20 cellular contexts compared by ENCODE assay signal in the genomic region with DNA sequence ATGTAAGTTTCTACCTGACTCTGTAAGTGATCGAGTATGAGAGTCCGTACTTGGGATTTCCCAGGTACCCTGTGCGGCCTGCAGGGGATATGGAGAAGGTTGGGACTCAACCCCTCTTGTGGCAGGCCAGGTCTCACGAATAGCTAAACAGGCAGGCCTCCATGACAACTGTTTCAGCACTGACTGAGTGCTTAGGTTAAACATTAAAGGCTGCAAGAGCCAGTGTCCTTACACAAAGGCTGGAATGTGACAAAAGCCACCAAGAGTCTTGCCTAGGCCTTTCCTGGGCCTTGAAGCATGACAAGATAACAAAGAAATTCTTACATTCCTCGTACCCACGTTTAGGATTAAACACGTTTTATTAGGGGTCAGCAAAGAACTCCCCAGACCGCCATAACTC. TPM values are rescaled to one million over a fixed set of nuclear protein-coding genes. Genes with fewer than 3 reads are reported as not detected.
A peak's percentile ranks its signal among the peaks of the same experiment; 100 is the strongest.
DNase-seq lines count a peak whose midpoint lies in the region; ATAC-seq, FAIRE-seq and TF ChIP-seq lines count a peak whose summit lies in the region.
"Had no signal": no experiment of that assay in that cellular context is flagged by ENCODE, and none has a peak within 500 bp of the region (broad histone marks: within the 10 kb centered on the region; RNA-seq: fewer than 3 reads in every experiment).

No MANE protein-coding gene starts in this region.

- no peak for ATAC-seq in activated CD8-positive, alpha-beta T cell treated with anti-CD3 and anti-CD28 coated beads for 36 hours
- no peak for ATAC-seq in activated CD8-positive, alpha-beta T cell treated with anti-CD3 and anti-CD28 coated beads, Interleukin-2, amount 10 ng/mL, durations not matched to agents 7 days and 5 days
- no peak for ATAC-seq in T-cell (replicated peaks in 1 of 4)
- peak; percentile 95 for ATAC-seq in HepG2
- ATAC-seq in activated CD8-positive, alpha-beta memory T cell treated with anti-CD3 and anti-CD28 coated beads, Interleukin-2, amount 10 ng/mL, durations not matched to agents 7 days and 5 days = no peak
- ATAC-seq: activated T-cell treated with anti-CD3 and anti-CD28 coated beads, Interleukin-2, amount 50 U/mL, for 4 hours; sciatic nerve had no signal

- H3K4me1 ChIP-seq in HepG2 (ENCODE audit: insufficient read depth, low read length) = peaks cover 60% of the 10 kb centered on the region
- H3K4me1 ChIP-seq in osteoblast (ENCODE audit: insufficient read depth, low read length) = peaks cover 3% of the 10 kb centered on the region
- H3K4me1 ChIP-seq: uterus had no signal

- no peaks in the 10 kb centered on the region for H3K9me3 Mint-ChIP-seq in activated CD8-positive, alpha-beta T cell treated with anti-CD3 and anti-CD28 coated beads for 36 hours
- no peaks in the 10 kb centered on the region for H3K9me3 Mint-ChIP-seq in activated CD8-positive, alpha-beta T cell treated with anti-CD3 and anti-CD28 coated beads, Interleukin-2, amount 10 ng/mL, durations not matched to agents 7 days and 5 days (ENCODE audit: insufficient read depth)
- no peaks in the 10 kb centered on the region for H3K9me3 Mint-ChIP-seq in T-cell
- H3K9me3 Mint-ChIP-seq in type B pancreatic cell = no peaks in the 10 kb centered on the region
- H3K9me3 Mint-ChIP-seq in activated CD8-positive, alpha-beta memory T cell treated with anti-CD3 and anti-CD28 coated beads, Interleukin-2, amount 10 ng/mL, durations not matched to agents 7 days and 5 days (ENCODE audit: low read depth) = no peaks in the 10 kb centered on the region
- H3K9me3 Mint-ChIP-seq: activated T-cell treated with anti-CD3 and anti-CD28 coated beads, Interleukin-2, amount 50 U/mL, for 4 hours had no signal

- peak overlapping the region; percentile 68 for H3K27ac ChIP-seq in HepG2 (ENCODE audit: extremely low read length, insufficient read depth, low read length)
- H3K27ac ChIP-seq in osteoblast (ENCODE audit: low read depth, low read length) = no peak overlapping the region
- H3K27ac ChIP-seq: uterus had no signal

- CTCF ChIA-PET in activated CD8-positive, alpha-beta T cell treated with anti-CD3 and anti-CD28 coated beads for 36 hours (lab: Charles Lee) = interaction anchor here (0.9 to 5.7 kb wide), 4 partner anchors 10 to 578 kb away, joined by 3 to 104 read pairs (median 16); no protein-coding TSS in a partner anchor
- CTCF ChIA-PET in activated CD8-positive, alpha-beta T cell treated with anti-CD3 and anti-CD28 coated beads, Interleukin-2, amount 10 ng/mL, durations not matched to agents 7 days and 5 days (lab: Charles Lee) = interaction anchor here (1.2 to 1.7 kb wide), 5 partner anchors 10 to 214 kb away, joined by 3 to 6 read pairs (median 3); no protein-coding TSS in a partner anchor
- CTCF ChIA-PET in T-cell (lab: Charles Lee) (interaction anchor here (0.6 to 1.2 kb wide), 3 partner anchors 9 to 217 kb away, joined by 3 to 4 read pairs (median 3); no protein-coding TSS in a partner anchor), HepG2 (lab: Yijun Ruan, JAX; ENCODE audit: low intra/inter-chr PET ratio, low total read pairs) (interaction anchor here (1.0 to 1.2 kb wide), 2 partner anchors 213 to 214 kb away, joined by 3 to 6 read pairs; no protein-coding TSS in a partner anchor)
- CTCF ChIA-PET in activated CD8-positive, alpha-beta memory T cell treated with anti-CD3 and anti-CD28 coated beads, Interleukin-2, amount 10 ng/mL, durations not matched to agents 7 days and 5 days (lab: Charles Lee) = interaction anchor here (0.8 kb wide), 1 partner anchor 181 kb away, joined by 3 read pairs; no protein-coding TSS in a partner anchor

- H4K20me1 ChIP-seq in HepG2 (ENCODE audit: insufficient read depth, low read length) (no peaks in the 10 kb centered on the region), osteoblast (ENCODE audit: insufficient read depth, low read length) (no peaks in the 10 kb centered on the region)

- in situ Hi-C loops in HepG2 (cut with HindIII; ENCODE audit: extremely low pct_ligation_motif_present, low pct_unique_long_range_greater_than_20kb) = loop anchor here (5.0 kb wide), 1 partner anchor 164 kb away; the partner anchor contains the start of gene SERINC5

- TF ChIP-seq RAD21 in HepG2 (CRISPR knock-in tag; IDR thresholded peaks at IDR 0.05) = peak; percentile 67

- peak overlapping the region; percentile 27 for H3K27ac Mint-ChIP-seq in activated CD8-positive, alpha-beta T cell treated with anti-CD3 and anti-CD28 coated beads for 36 hours
- no peak overlapping the region for H3K27ac Mint-ChIP-seq in activated CD8-positive, alpha-beta T cell treated with anti-CD3 and anti-CD28 coated beads, Interleukin-2, amount 10 ng/mL, durations not matched to agents 7 days and 5 days
- H3K27ac Mint-ChIP-seq in T-cell (peak overlapping the region; percentile 87 to 94), type B pancreatic cell (peak overlapping the region; percentile 74)
- no peak overlapping the region for H3K27ac Mint-ChIP-seq in activated CD8-positive, alpha-beta memory T cell treated with anti-CD3 and anti-CD28 coated beads, Interleukin-2, amount 10 ng/mL, durations not matched to agents 7 days and 5 days

- H3K4me2 ChIP-seq in HepG2 (ENCODE audit: low read depth, low read length) (peak overlapping the region; percentile 65), osteoblast (ENCODE audit: insufficient read depth, low read length) (no peak overlapping the region)

- no peak for DNase-seq in activated CD8-positive, alpha-beta T cell treated with anti-CD3 and anti-CD28 coated beads for 36 hours
- DNase-seq in activated CD8-positive, alpha-beta T cell treated with anti-CD3 and anti-CD28 coated beads, Interleukin-2, amount 10 ng/mL, durations not matched to agents 7 days and 5 days = no peak
- DNase-seq in T-cell (no peak), HepG2 (ENCODE audit: low spot score) (peak; percentile 91), type B pancreatic cell (ENCODE audit: extremely low spot score, unreplicated experiment) (no peak), NCI-H69 (lab: John Stamatoyannopoulos, UW) (no peak), osteoblast (ENCODE audit: insufficient read length, low spot score, missing footprints) (no peak)
- no peak for DNase-seq in activated CD8-positive, alpha-beta memory T cell treated with anti-CD3 and anti-CD28 coated beads, Interleukin-2, amount 10 ng/mL, durations not matched to agents 7 days and 5 days
- DNase-seq: activated CD4-positive, alpha-beta T cell treated with anti-CD3 and anti-CD28 coated beads for 1 hour; activated T-cell treated with anti-CD3 and anti-CD28 coated beads, Interleukin-2, amount 50 U/mL, for 4 hours; DMS79; HCEC 1CT; Karpas-422; NCI-H2029; NCI-H82; stimulated activated CD4-positive, alpha-beta T cell treated with anti-CD3 and anti-CD28 coated beads, Interleukin-4, amount 100 ng/mL, for 24 hours; uterus had no signal

- POLR2A ChIA-PET in activated CD8-positive, alpha-beta T cell treated with anti-CD3 and anti-CD28 coated beads for 36 hours (lab: Charles Lee) = interaction anchor here (1.0 to 1.3 kb wide), 3 partner anchors 123 to 163 kb away, joined by 3 to 4 read pairs (median 3); no protein-coding TSS in a partner anchor
- POLR2A ChIA-PET in activated CD8-positive, alpha-beta T cell treated with anti-CD3 and anti-CD28 coated beads, Interleukin-2, amount 10 ng/mL, durations not matched to agents 7 days and 5 days (lab: Charles Lee) = no interaction called here
- POLR2A ChIA-PET in T-cell (lab: Charles Lee) (interaction anchor here in 1 of 2 donors (0.5 kb wide), 1 partner anchor 163 kb away, joined by 6 read pairs; no protein-coding TSS in a partner anchor), HepG2 (lab: Yijun Ruan, JAX) (interaction anchor here (0.6 to 2.1 kb wide), 18 partner anchors 10 to 214 kb away, joined by 3 to 13 read pairs (median 4); partner anchors contain the start of gene SERINC5)

- 5% methylated on average over 6 of the region's 8 CpGs for WGBS in HepG2 (ENCODE audit: low lambda C conversion rate)

- peak overlapping the region; percentile 54 for H3K9ac ChIP-seq in HepG2 (ENCODE audit: insufficient read depth, low read depth, low read length)

- H3K4me3 Mint-ChIP-seq in activated CD8-positive, alpha-beta T cell treated with anti-CD3 and anti-CD28 coated beads for 36 hours = no peak overlapping the region
- no peak overlapping the region for H3K4me3 Mint-ChIP-seq in activated CD8-positive, alpha-beta T cell treated with anti-CD3 and anti-CD28 coated beads, Interleukin-2, amount 10 ng/mL, durations not matched to agents 7 days and 5 days
- H3K4me3 Mint-ChIP-seq in T-cell (no peak overlapping the region), type B pancreatic cell (no peak overlapping the region)
- no peak overlapping the region for H3K4me3 Mint-ChIP-seq in activated CD8-positive, alpha-beta memory T cell treated with anti-CD3 and anti-CD28 coated beads, Interleukin-2, amount 10 ng/mL, durations not matched to agents 7 days and 5 days
- H3K4me3 Mint-ChIP-seq: activated T-cell treated with anti-CD3 and anti-CD28 coated beads, Interleukin-2, amount 50 U/mL, for 4 hours had no signal

- peak in 1 of 2 experiments; percentile 17; a peak in 1 of 4 replicates for TF ChIP-seq EP300 in HepG2 (IDR thresholded peaks at IDR 0.05; ENCODE audit: low read depth in 2 of 2, low read length in 2 of 2)
- TF ChIP-seq EP300 in HepG2 (CRISPR knock-in tag; IDR thresholded peaks at IDR 0.05; ENCODE audit: borderline replicate concordance) = no peak

- peak overlapping the region; percentile 10 for H2AFZ ChIP-seq in HepG2 (ENCODE audit: low read length)
- H2AFZ ChIP-seq in osteoblast (ENCODE audit: low read length) = no peak overlapping the region

- no peak for TF ChIP-seq POLR2A in HepG2 (IDR thresholded peaks at IDR 0.05; ENCODE audit: insufficient read depth in 1 of 2, low read depth in 2 of 2, low read length in 2 of 2)

- peak; percentile 92 for FAIRE-seq in HepG2 (lab: Jason Lieb, UNC)
- FAIRE-seq: endothelial cell of umbilical vein, islet of Langerhans had no signal

- H3K27me3 ChIP-seq in HepG2 (ENCODE audit: control insufficient read depth in 1 of 2, insufficient read depth in 2 of 2, low read length in 2 of 2) (0 out of 5 replicates have a peak, but pooled peaks cover 0 to 2% of the 10 kb centered on the region in 2 experiments), osteoblast (ENCODE audit: insufficient read depth, low read length) (no peaks in the 10 kb centered on the region)
- H3K27me3 ChIP-seq: uterus had no signal

- no peaks in the 10 kb centered on the region for H3K9me3 ChIP-seq in HepG2 (ENCODE audit: low read length)
- H3K9me3 ChIP-seq in osteoblast (ENCODE audit: low read depth, low read length) = no peaks in the 10 kb centered on the region
- H3K9me3 ChIP-seq: uterus had no signal

- no peaks in the 10 kb centered on the region for H3K27me3 Mint-ChIP-seq in activated CD8-positive, alpha-beta T cell treated with anti-CD3 and anti-CD28 coated beads for 36 hours
- H3K27me3 Mint-ChIP-seq in activated CD8-positive, alpha-beta T cell treated with anti-CD3 and anti-CD28 coated beads, Interleukin-2, amount 10 ng/mL, durations not matched to agents 7 days and 5 days (ENCODE audit: low read depth) = no peaks in the 10 kb centered on the region
- H3K27me3 Mint-ChIP-seq in T-cell = no peaks in the 10 kb centered on the region
- H3K27me3 Mint-ChIP-seq in type B pancreatic cell = no peaks in the 10 kb centered on the region
- H3K27me3 Mint-ChIP-seq in activated CD8-positive, alpha-beta memory T cell treated with anti-CD3 and anti-CD28 coated beads, Interleukin-2, amount 10 ng/mL, durations not matched to agents 7 days and 5 days = no peaks in the 10 kb centered on the region

- peaks cover 17% of the 10 kb centered on the region for H3K4me1 Mint-ChIP-seq in activated CD8-positive, alpha-beta T cell treated with anti-CD3 and anti-CD28 coated beads for 36 hours (ENCODE audit: low read depth)
- H3K4me1 Mint-ChIP-seq in activated CD8-positive, alpha-beta T cell treated with anti-CD3 and anti-CD28 coated beads, Interleukin-2, amount 10 ng/mL, durations not matched to agents 7 days and 5 days (ENCODE audit: low read depth) = peaks cover 24% of the 10 kb centered on the region
- H3K4me1 Mint-ChIP-seq in T-cell (peaks cover 29 to 45% (median 31%) of the 10 kb centered on the region in 3 donors), type B pancreatic cell (ENCODE audit: unreplicated experiment) (peaks cover 10% of the 10 kb centered on the region)
- peaks cover 14% of the 10 kb centered on the region for H3K4me1 Mint-ChIP-seq in activated CD8-positive, alpha-beta memory T cell treated with anti-CD3 and anti-CD28 coated beads, Interleukin-2, amount 10 ng/mL, durations not matched to agents 7 days and 5 days

- H3K36me3 ChIP-seq in HepG2 (replicated peaks in 1 of 2; ENCODE audit: control insufficient read depth in 1 of 2, insufficient read depth in 2 of 2, low read length in 2 of 2) (no peaks in the 10 kb centered on the region), osteoblast (ENCODE audit: insufficient read depth, low read length) (no peaks in the 10 kb centered on the region)
- H3K36me3 ChIP-seq: uterus had no signal

- no TSS peak for BruUV-seq in HepG2 (replicated peaks; lab: Mats Ljungman, UMichigan)

- H3K79me2 ChIP-seq in HepG2 (ENCODE audit: insufficient read depth, low read length) = no peaks in the 10 kb centered on the region
- H3K79me2 ChIP-seq in osteoblast (ENCODE audit: insufficient read depth, low read length) = no peaks in the 10 kb centered on the region

- 0 out of 6 replicates have a peak overlapping the region, but pooled peaks of 1 of the 3 experiments have one; percentile 13 for H3K4me3 ChIP-seq in HepG2 (replicated peaks in 1 of 3; ENCODE audit: insufficient read depth in 1 of 3, low read depth in 2 of 3, low read length in 3 of 3)
- H3K4me3 ChIP-seq in osteoblast (ENCODE audit: insufficient read depth, low read length) = no peak overlapping the region
- H3K4me3 ChIP-seq: uterus had no signal

- H3K36me3 Mint-ChIP-seq in activated CD8-positive, alpha-beta T cell treated with anti-CD3 and anti-CD28 coated beads for 36 hours (ENCODE audit: low read depth) = no peaks in the 10 kb centered on the region
- peaks cover 3% of the 10 kb centered on the region for H3K36me3 Mint-ChIP-seq in activated CD8-positive, alpha-beta T cell treated with anti-CD3 and anti-CD28 coated beads, Interleukin-2, amount 10 ng/mL, durations not matched to agents 7 days and 5 days (ENCODE audit: low read depth)
- H3K36me3 Mint-ChIP-seq in T-cell = peaks cover 38% of the 10 kb centered on the region
- no peaks in the 10 kb centered on the region for H3K36me3 Mint-ChIP-seq in type B pancreatic cell
- H3K36me3 Mint-ChIP-seq in activated CD8-positive, alpha-beta memory T cell treated with anti-CD3 and anti-CD28 coated beads, Interleukin-2, amount 10 ng/mL, durations not matched to agents 7 days and 5 days = no peaks in the 10 kb centered on the region

- TF ChIP-seq CTCF in activated CD8-positive, alpha-beta T cell treated with anti-CD3 and anti-CD28 coated beads for 36 hours (IDR thresholded peaks at IDR 0.05) = no peak
- TF ChIP-seq CTCF in HepG2 (CRISPR knock-in tag; IDR thresholded peaks at IDR 0.05) = peak; percentile 48
- peak; percentile 44 for TF ChIP-seq CTCF in type B pancreatic cell (conservative IDR thresholded peaks at IDR 0.05)
- TF ChIP-seq CTCF in osteoblast (IDR thresholded peaks at IDR 0.05; ENCODE audit: extremely low read depth, low read depth, low read length) = no peak

- intact Hi-C loops in activated CD8-positive, alpha-beta T cell treated with anti-CD3 and anti-CD28 coated beads for 36 hours (cut with micrococcal nuclease) = loop anchor here (5.0 kb wide), 1 partner anchor 99 kb away; no protein-coding TSS in a partner anchor
- intact Hi-C loops in HepG2 (cut with micrococcal nuclease; ENCODE audit: unreplicated experiment) = loop anchor here (1.0 to 5.0 kb wide), 4 partner anchors 59 to 182 kb away; partner anchors contain the start of gene SERINC5

RNA-seq across cellular contexts. Expression of gene THBS4, which starts 58.6 kb away (rescaled TPM):
- total RNA-seq in activated CD8-positive, alpha-beta T cell treated with anti-CD3 and anti-CD28 coated beads for 36 hours = 1 to 10 TPM; 2.3 to 2.5 TPM
- 1 to 10 TPM in 1 of 2 experiments, under 1 TPM in 1; 0.44 to 1.4 TPM for total RNA-seq in activated CD8-positive, alpha-beta T cell treated with anti-CD3 and anti-CD28 coated beads, Interleukin-2, amount 10 ng/mL, durations not matched to agents 7 days and 5 days
- 1 to 10 TPM in 1 of 5 donors, under 1 TPM in 4; 0.15 to 1.1 (median 0.53) TPM for total RNA-seq in T-cell
- 0.60 and 0.98 TPM in 2 replicates for total RNA-seq in HepG2 (2016; rRNA removed; fragmentation: Illumina TruSeq; extraction: Trizol)
- total RNA-seq in HepG2 (2016; cell fraction: cytosol; rRNA removed; fragmentation: Illumina TruSeq; extraction: Trizol; ENCODE audit: low read depth) = 0.71 TPM in 1 of 2 replicates, not detected in the other
- total RNA-seq in HepG2 (2016; cell fraction: insoluble cytoplasmic fraction; rRNA removed; fragmentation: Illumina TruSeq; extraction: Trizol) = 0.97 and 1.1 TPM in 2 replicates
- 0.06 and 0.31 TPM in 2 replicates for total RNA-seq in HepG2 (2016; cell fraction: membrane; rRNA removed; fragmentation: Illumina TruSeq; extraction: Trizol)
- total RNA-seq in HepG2 (2016; cell fraction: nucleus; rRNA removed; fragmentation: Illumina TruSeq; extraction: Trizol) = 0.44 and 1.5 TPM in 2 replicates
- polyA plus RNA-seq in HepG2 (2011; rRNA removed) = 1.0 and 1.2 TPM in 2 replicates
- polyA plus RNA-seq in HepG2 (2011; cell fraction: cytosol; rRNA removed) = 0.46 and 0.53 TPM in 2 replicates
- 1.5 and 1.6 TPM in 2 replicates for polyA plus RNA-seq in HepG2 (2011; cell fraction: nucleus; rRNA removed)
- polyA plus RNA-seq in HepG2 (2012) = 0.72 and 1.9 TPM in 2 replicates
- polyA plus RNA-seq in HepG2 (2016; cell fraction: cytosol; fragmentation: Illumina TruSeq; extraction: Trizol; ENCODE audit: low read depth) = 0.16 TPM in 1 of 2 replicates, not detected in the other
- polyA plus RNA-seq in HepG2 (2016; cell fraction: insoluble cytoplasmic fraction; fragmentation: Illumina TruSeq; extraction: Trizol; ENCODE audit: low read depth) = 0.58 and 0.60 TPM in 2 replicates
- 0.21 TPM in 1 of 2 replicates, not detected in the other for polyA plus RNA-seq in HepG2 (2016; cell fraction: membrane; fragmentation: Illumina TruSeq; extraction: Trizol; ENCODE audit: low read depth)
- 0.73 and 0.78 TPM in 2 replicates for polyA plus RNA-seq in HepG2 (2016; cell fraction: nucleus; fragmentation: Illumina TruSeq; extraction: Trizol; ENCODE audit: insufficient read depth, low read depth)
- polyA minus RNA-seq in HepG2 (2011; rRNA and poly(A)+ RNA removed; ENCODE audit: low replicate concordance) = 0.46 and 0.56 TPM in 2 replicates
- polyA minus RNA-seq in HepG2 (2011; cell fraction: cytosol; rRNA and poly(A)+ RNA removed) = not detected in 2 replicates
- polyA minus RNA-seq in HepG2 (2011; cell fraction: nucleus; rRNA and poly(A)+ RNA removed) = 1.2 and 1.3 TPM in 2 replicates
- total RNA-seq in type B pancreatic cell (ENCODE audit: low replicate concordance) = 8.8 and 16.6 TPM in 2 replicates
- total RNA-seq in activated CD8-positive, alpha-beta memory T cell treated with anti-CD3 and anti-CD28 coated beads, Interleukin-2, amount 10 ng/mL, durations not matched to agents 7 days and 5 days = 1 to 10 TPM; 3.4 to 3.6 TPM
- 0.29 and 0.36 TPM in 2 replicates for total RNA-seq in osteoblast
- total RNA-seq: endothelial cell of umbilical vein had no signal
- polyA plus RNA-seq: endothelial cell of umbilical vein had no signal

Comparison
In these comparisons a context has a peak if more than half of its experiments do, and no peak if none do; other contexts are left out.
1. H3K27ac Mint-ChIP-seq: peak in activated CD8-positive, alpha-beta T cell treated with anti-CD3 and anti-CD28 coated beads for 36 hours (single experiment), T-cell (2 of 2) and type B pancreatic cell (single experiment); none in activated CD8-positive, alpha-beta T cell treated with anti-CD3 and anti-CD28 coated beads, Interleukin-2, amount 10 ng/mL, durations not matched to agents 7 days and 5 days (single experiment) and activated CD8-positive, alpha-beta memory T cell treated with anti-CD3 and anti-CD28 coated beads, Interleukin-2, amount 10 ng/mL, durations not matched to agents 7 days and 5 days (single experiment).
2. CTCF ChIP-seq: peak in HepG2 (single experiment) and type B pancreatic cell (single experiment); none in activated CD8-positive, alpha-beta T cell treated with anti-CD3 and anti-CD28 coated beads for 36 hours (single experiment) and osteoblast (single experiment).